In the genomic region with DNA sequence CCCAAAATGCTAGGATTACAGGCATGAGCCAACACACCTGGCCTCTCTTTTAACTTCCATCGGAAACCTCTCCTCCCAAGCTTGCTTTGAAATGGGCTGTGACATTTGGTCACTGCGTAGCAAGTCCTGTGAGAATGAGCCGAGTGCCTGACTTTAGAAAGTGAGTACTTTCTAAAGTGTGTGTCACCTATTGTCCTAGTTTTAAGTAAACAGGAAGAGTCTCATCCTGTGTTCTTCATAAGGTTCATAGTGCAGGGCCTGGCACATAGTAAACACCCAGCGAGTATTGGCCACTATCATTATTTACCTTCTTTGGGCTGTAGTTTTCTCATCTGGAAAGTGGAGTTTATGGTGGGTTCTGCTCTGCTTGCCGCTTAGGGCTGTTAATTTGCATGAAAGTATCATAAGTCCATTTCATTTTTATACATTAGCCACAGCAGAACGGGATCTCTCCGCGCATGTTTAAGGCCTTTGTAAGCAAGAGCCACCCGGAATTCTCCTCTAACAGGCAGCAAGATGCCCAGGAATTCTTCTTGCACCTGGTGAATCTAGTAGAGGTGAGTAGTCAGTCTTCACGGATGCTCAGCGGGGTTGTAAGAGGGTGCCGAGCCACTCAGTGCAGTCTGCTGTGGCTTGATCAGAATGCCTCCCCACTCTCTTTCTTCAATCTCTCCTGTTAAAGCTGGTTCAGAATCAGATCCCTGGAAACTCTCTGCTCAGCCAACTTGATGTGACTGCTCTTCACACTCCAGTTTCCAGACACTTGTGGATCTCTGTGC, we compare ENCODE assay signal across 1 cellular context.
TF ChIP-seq lines count a peak whose summit lies in the region.

No MANE protein-coding gene starts in this region.

TF ChIP-seq in HepG2, 621 proteins besides CTCF, POLR2A, EP300 and RAD21 (continued from another document and continues in another):
- TF ChIP-seq, protein P1, sequence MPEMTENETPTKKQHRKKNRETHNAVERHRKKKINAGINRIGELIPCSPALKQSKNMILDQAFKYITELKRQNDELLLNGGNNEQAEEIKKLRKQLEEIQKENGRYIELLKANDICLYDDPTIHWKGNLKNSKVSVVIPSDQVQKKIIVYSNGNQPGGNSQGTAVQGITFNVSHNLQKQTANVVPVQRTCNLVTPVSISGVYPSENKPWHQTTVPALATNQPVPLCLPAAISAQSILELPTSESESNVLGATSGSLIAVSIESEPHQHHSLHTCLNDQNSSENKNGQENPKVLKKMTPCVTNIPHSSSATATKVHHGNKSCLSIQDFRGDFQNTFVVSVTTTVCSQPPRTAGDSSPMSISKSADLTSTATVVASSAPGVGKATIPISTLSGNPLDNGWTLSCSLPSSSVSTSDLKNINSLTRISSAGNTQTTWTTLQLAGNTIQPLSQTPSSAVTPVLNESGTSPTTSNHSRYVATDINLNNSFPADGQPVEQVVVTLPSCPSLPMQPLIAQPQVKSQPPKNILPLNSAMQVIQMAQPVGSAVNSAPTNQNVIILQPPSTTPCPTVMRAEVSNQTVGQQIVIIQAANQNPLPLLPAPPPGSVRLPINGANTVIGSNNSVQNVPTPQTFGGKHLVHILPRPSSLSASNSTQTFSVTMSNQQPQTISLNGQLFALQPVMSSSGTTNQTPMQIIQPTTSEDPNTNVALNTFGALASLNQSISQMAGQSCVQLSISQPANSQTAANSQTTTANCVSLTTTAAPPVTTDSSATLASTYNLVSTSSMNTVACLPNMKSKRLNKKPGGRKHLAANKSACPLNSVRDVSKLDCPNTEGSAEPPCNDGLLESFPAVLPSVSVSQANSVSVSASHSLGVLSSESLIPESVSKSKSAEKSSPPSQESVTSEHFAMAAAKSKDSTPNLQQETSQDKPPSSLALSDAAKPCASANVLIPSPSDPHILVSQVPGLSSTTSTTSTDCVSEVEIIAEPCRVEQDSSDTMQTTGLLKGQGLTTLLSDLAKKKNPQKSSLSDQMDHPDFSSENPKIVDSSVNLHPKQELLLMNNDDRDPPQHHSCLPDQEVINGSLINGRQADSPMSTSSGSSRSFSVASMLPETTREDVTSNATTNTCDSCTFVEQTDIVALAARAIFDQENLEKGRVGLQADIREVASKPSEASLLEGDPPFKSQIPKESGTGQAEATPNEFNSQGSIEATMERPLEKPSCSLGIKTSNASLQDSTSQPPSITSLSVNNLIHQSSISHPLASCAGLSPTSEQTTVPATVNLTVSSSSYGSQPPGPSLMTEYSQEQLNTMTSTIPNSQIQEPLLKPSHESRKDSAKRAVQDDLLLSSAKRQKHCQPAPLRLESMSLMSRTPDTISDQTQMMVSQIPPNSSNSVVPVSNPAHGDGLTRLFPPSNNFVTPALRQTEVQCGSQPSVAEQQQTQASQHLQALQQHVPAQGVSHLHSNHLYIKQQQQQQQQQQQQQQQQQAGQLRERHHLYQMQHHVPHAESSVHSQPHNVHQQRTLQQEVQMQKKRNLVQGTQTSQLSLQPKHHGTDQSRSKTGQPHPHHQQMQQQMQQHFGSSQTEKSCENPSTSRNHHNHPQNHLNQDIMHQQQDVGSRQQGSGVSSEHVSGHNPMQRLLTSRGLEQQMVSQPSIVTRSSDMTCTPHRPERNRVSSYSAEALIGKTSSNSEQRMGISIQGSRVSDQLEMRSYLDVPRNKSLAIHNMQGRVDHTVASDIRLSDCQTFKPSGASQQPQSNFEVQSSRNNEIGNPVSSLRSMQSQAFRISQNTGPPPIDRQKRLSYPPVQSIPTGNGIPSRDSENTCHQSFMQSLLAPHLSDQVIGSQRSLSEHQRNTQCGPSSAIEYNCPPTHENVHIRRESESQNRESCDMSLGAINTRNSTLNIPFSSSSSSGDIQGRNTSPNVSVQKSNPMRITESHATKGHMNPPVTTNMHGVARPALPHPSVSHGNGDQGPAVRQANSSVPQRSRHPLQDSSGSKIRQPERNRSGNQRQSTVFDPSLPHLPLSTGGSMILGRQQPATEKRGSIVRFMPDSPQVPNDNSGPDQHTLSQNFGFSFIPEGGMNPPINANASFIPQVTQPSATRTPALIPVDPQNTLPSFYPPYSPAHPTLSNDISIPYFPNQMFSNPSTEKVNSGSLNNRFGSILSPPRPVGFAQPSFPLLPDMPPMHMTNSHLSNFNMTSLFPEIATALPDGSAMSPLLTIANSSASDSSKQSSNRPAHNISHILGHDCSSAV (CRISPR knock-in tag; IDR thresholded peaks at IDR 0.05; ENCODE audit: borderline replicate concordance), result no peak
- TF ChIP-seq ZNF224 (CRISPR knock-in tag; IDR thresholded peaks at IDR 0.05) (no peak), NRL (CRISPR knock-in tag; IDR thresholded peaks at IDR 0.05; ENCODE audit: borderline replicate concordance) (no peak), HMG20A (CRISPR knock-in tag; IDR thresholded peaks at IDR 0.05; ENCODE audit: borderline replicate concordance) (peak; percentile 89; the same call in 1 of the 2 replicates), THAP11 (CRISPR knock-in tag; IDR thresholded peaks at IDR 0.05) (peak; percentile 45; the same call in 1 of the 2 replicates), HDAC1 (CRISPR knock-in tag; IDR thresholded peaks at IDR 0.05) (0 out of 2 replicates have a peak, but pooled peaks have one; percentile 46), STAG1 (CRISPR knock-in tag; IDR thresholded peaks at IDR 0.05) (peak; percentile 20; the same call in 1 of the 2 replicates), SMAD1 (CRISPR knock-in tag; IDR thresholded peaks at IDR 0.05; ENCODE audit: borderline replicate concordance, low read depth) (no peak), ZSCAN21 (CRISPR knock-in tag; IDR thresholded peaks at IDR 0.05; ENCODE audit: borderline replicate concordance) (peak; percentile 57; the same call in 1 of the 2 replicates), ZNF251 (CRISPR knock-in tag; IDR thresholded peaks at IDR 0.05) (no peak), ZNF256 (CRISPR knock-in tag; conservative IDR thresholded peaks at IDR 0.05) (0 out of 2 replicates have a peak, but pooled peaks have one; percentile 54), ISL2 (CRISPR knock-in tag; IDR thresholded peaks at IDR 0.05) (peak; percentile 91), FOXP1 (IDR thresholded peaks at IDR 0.05) (peak; percentile 99), FOXP1 (CRISPR knock-in tag; IDR thresholded peaks at IDR 0.05) (peak; percentile 100), ZNF782 (CRISPR knock-in tag; IDR thresholded peaks at IDR 0.05; ENCODE audit: borderline replicate concordance) (no peak), NR2F2 (IDR thresholded peaks at IDR 0.05; ENCODE audit: borderline replicate concordance, low read depth) (no peak), ZNF616 (CRISPR knock-in tag; IDR thresholded peaks at IDR 0.05; ENCODE audit: low read depth) (no peak), HNRNPUL1 (IDR thresholded peaks at IDR 0.05; ENCODE audit: low read depth, low read length) (no peak), ZNF644 (CRISPR knock-in tag; IDR thresholded peaks at IDR 0.05; ENCODE audit: low read depth) (no peak), GATAD1 (CRISPR knock-in tag; IDR thresholded peaks at IDR 0.05) (no peak)
- TF ChIP-seq, protein P2, sequence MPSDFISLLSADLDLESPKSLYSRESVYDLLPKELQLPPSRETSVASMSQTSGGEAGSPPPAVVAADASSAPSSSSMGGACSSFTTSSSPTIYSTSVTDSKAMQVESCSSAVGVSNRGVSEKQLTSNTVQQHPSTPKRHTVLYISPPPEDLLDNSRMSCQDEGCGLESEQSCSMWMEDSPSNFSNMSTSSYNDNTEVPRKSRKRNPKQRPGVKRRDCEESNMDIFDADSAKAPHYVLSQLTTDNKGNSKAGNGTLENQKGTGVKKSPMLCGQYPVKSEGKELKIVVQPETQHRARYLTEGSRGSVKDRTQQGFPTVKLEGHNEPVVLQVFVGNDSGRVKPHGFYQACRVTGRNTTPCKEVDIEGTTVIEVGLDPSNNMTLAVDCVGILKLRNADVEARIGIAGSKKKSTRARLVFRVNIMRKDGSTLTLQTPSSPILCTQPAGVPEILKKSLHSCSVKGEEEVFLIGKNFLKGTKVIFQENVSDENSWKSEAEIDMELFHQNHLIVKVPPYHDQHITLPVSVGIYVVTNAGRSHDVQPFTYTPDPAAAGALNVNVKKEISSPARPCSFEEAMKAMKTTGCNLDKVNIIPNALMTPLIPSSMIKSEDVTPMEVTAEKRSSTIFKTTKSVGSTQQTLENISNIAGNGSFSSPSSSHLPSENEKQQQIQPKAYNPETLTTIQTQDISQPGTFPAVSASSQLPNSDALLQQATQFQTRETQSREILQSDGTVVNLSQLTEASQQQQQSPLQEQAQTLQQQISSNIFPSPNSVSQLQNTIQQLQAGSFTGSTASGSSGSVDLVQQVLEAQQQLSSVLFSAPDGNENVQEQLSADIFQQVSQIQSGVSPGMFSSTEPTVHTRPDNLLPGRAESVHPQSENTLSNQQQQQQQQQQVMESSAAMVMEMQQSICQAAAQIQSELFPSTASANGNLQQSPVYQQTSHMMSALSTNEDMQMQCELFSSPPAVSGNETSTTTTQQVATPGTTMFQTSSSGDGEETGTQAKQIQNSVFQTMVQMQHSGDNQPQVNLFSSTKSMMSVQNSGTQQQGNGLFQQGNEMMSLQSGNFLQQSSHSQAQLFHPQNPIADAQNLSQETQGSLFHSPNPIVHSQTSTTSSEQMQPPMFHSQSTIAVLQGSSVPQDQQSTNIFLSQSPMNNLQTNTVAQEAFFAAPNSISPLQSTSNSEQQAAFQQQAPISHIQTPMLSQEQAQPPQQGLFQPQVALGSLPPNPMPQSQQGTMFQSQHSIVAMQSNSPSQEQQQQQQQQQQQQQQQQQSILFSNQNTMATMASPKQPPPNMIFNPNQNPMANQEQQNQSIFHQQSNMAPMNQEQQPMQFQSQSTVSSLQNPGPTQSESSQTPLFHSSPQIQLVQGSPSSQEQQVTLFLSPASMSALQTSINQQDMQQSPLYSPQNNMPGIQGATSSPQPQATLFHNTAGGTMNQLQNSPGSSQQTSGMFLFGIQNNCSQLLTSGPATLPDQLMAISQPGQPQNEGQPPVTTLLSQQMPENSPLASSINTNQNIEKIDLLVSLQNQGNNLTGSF (CRISPR knock-in tag; IDR thresholded peaks at IDR 0.05), result no peak
- TF ChIP-seq, protein P3, sequence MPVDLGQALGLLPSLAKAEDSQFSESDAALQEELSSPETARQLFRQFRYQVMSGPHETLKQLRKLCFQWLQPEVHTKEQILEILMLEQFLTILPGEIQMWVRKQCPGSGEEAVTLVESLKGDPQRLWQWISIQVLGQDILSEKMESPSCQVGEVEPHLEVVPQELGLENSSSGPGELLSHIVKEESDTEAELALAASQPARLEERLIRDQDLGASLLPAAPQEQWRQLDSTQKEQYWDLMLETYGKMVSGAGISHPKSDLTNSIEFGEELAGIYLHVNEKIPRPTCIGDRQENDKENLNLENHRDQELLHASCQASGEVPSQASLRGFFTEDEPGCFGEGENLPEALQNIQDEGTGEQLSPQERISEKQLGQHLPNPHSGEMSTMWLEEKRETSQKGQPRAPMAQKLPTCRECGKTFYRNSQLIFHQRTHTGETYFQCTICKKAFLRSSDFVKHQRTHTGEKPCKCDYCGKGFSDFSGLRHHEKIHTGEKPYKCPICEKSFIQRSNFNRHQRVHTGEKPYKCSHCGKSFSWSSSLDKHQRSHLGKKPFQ (CRISPR knock-in tag; IDR thresholded peaks at IDR 0.05; ENCODE audit: insufficient replicate concordance), result peak; percentile 57
- TF ChIP-seq, protein P4, sequence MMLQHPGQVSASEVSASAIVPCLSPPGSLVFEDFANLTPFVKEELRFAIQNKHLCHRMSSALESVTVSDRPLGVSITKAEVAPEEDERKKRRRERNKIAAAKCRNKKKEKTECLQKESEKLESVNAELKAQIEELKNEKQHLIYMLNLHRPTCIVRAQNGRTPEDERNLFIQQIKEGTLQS (CRISPR knock-in tag; IDR thresholded peaks at IDR 0.05), result peak; percentile 17; the same call in 1 of the 2 replicates
- TF ChIP-seq, protein P5, sequence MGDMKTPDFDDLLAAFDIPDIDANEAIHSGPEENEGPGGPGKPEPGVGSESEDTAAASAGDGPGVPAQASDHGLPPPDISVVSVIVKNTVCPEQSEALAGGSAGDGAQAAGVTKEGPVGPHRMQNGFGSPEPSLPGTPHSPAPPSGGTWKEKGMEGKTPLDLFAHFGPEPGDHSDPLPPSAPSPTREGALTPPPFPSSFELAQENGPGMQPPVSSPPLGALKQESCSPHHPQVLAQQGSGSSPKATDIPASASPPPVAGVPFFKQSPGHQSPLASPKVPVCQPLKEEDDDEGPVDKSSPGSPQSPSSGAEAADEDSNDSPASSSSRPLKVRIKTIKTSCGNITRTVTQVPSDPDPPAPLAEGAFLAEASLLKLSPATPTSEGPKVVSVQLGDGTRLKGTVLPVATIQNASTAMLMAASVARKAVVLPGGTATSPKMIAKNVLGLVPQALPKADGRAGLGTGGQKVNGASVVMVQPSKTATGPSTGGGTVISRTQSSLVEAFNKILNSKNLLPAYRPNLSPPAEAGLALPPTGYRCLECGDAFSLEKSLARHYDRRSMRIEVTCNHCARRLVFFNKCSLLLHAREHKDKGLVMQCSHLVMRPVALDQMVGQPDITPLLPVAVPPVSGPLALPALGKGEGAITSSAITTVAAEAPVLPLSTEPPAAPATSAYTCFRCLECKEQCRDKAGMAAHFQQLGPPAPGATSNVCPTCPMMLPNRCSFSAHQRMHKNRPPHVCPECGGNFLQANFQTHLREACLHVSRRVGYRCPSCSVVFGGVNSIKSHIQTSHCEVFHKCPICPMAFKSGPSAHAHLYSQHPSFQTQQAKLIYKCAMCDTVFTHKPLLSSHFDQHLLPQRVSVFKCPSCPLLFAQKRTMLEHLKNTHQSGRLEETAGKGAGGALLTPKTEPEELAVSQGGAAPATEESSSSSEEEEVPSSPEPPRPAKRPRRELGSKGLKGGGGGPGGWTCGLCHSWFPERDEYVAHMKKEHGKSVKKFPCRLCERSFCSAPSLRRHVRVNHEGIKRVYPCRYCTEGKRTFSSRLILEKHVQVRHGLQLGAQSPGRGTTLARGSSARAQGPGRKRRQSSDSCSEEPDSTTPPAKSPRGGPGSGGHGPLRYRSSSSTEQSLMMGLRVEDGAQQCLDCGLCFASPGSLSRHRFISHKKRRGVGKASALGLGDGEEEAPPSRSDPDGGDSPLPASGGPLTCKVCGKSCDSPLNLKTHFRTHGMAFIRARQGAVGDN (CRISPR knock-in tag; IDR thresholded peaks at IDR 0.05), result no peak
- TF ChIP-seq, protein P6, sequence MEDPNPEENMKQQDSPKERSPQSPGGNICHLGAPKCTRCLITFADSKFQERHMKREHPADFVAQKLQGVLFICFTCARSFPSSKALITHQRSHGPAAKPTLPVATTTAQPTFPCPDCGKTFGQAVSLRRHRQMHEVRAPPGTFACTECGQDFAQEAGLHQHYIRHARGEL (CRISPR knock-in tag; IDR thresholded peaks at IDR 0.05), result no peak
